In genomic region chr15:31511707-31512310, GRCh38 we compare ENCODE assay signal across 14 cellular contexts.
DNase-seq lines count a peak whose midpoint lies in the region; ATAC-seq and TF ChIP-seq lines count a peak whose summit lies in the region.
"Had no signal": no experiment of that assay in that cellular context is flagged by ENCODE, and none has a peak within 500 bp of the region (broad histone marks: within the 10 kb centered on the region; RNA-seq: fewer than 3 reads in every experiment).

No MANE protein-coding gene starts in this region.

- peaks cover 3% of the 10 kb centered on the region for H3K36me3 Mint-ChIP-seq in activated CD8-positive, alpha-beta memory T cell treated with anti-CD3 and anti-CD28 coated beads, Interleukin-2, amount 10 ng/mL, durations not matched to agents 7 days and 5 days
- no peaks in the 10 kb centered on the region for H3K36me3 Mint-ChIP-seq in endothelial cell (ENCODE audit: low read depth, unreplicated experiment)

- H3K27ac Mint-ChIP-seq in activated CD8-positive, alpha-beta memory T cell treated with anti-CD3 and anti-CD28 coated beads, Interleukin-2, amount 10 ng/mL, durations not matched to agents 7 days and 5 days, result no peak overlapping the region
- H3K27ac Mint-ChIP-seq in endothelial cell (ENCODE audit: unreplicated experiment), result peak overlapping the region; percentile 91

- peak; percentile 43 for DNase-seq in GM20000 (ENCODE audit: low spot score)
- DNase-seq in activated CD8-positive, alpha-beta memory T cell treated with anti-CD3 and anti-CD28 coated beads, Interleukin-2, amount 10 ng/mL, durations not matched to agents 7 days and 5 days, result peak; percentile 65
- DNase-seq in endothelial cell (ENCODE audit: low spot score), result no peak
- peak in 2 of 3 donors; percentile 18 to 20 for DNase-seq in stimulated activated CD4-positive, alpha-beta T cell treated with anti-CD3 and anti-CD28 coated beads, TNF-alpha, amount 100 ng/mL, for 48 hours (ENCODE audit: low read depth in 3 of 3)
- DNase-seq in retina, result no peak
- DNase-seq in NCI-H2107 (lab: John Stamatoyannopoulos, UW), result no peak
- no peak for DNase-seq in putamen (ENCODE audit: low spot score)
- DNase-seq: Caco-2, KBM-7, left colon, NCI-H2081, posterior cingulate gyrus, RPMI8226 had no signal

- TF ChIP-seq CTCF in GM20000 (IDR thresholded peaks at IDR 0.05; ENCODE audit: extremely low read depth, missing control alignments) (no peak), endothelial cell (IDR thresholded peaks at IDR 0.05; ENCODE audit: unreplicated experiment) (no peak)

- CTCF ChIA-PET in activated CD8-positive, alpha-beta memory T cell treated with anti-CD3 and anti-CD28 coated beads, Interleukin-2, amount 10 ng/mL, durations not matched to agents 7 days and 5 days (lab: Charles Lee), result no interaction called here

- ATAC-seq in activated CD8-positive, alpha-beta memory T cell treated with anti-CD3 and anti-CD28 coated beads, Interleukin-2, amount 10 ng/mL, durations not matched to agents 7 days and 5 days, result no peak
- no peak for ATAC-seq in HG03097 (IDR thresholded peaks at IDR 0.05; ENCODE audit: low FRiP score, unreplicated experiment)
- ATAC-seq: left colon had no signal

- H3K4me3 Mint-ChIP-seq in activated CD8-positive, alpha-beta memory T cell treated with anti-CD3 and anti-CD28 coated beads, Interleukin-2, amount 10 ng/mL, durations not matched to agents 7 days and 5 days, result no peak overlapping the region
- no peak overlapping the region for H3K4me3 Mint-ChIP-seq in endothelial cell (ENCODE audit: unreplicated experiment)

- H3K9me3 Mint-ChIP-seq in activated CD8-positive, alpha-beta memory T cell treated with anti-CD3 and anti-CD28 coated beads, Interleukin-2, amount 10 ng/mL, durations not matched to agents 7 days and 5 days (ENCODE audit: low read depth), result peaks cover 3% of the 10 kb centered on the region
- H3K9me3 Mint-ChIP-seq in endothelial cell (ENCODE audit: unreplicated experiment), result no peaks in the 10 kb centered on the region

- peaks cover 4% of the 10 kb centered on the region for H3K27me3 Mint-ChIP-seq in activated CD8-positive, alpha-beta memory T cell treated with anti-CD3 and anti-CD28 coated beads, Interleukin-2, amount 10 ng/mL, durations not matched to agents 7 days and 5 days
- H3K27me3 Mint-ChIP-seq in endothelial cell (ENCODE audit: unreplicated experiment), result no peaks in the 10 kb centered on the region

- H3K4me1 Mint-ChIP-seq in activated CD8-positive, alpha-beta memory T cell treated with anti-CD3 and anti-CD28 coated beads, Interleukin-2, amount 10 ng/mL, durations not matched to agents 7 days and 5 days, result peaks cover 15% of the 10 kb centered on the region
- peaks cover 10% of the 10 kb centered on the region for H3K4me1 Mint-ChIP-seq in endothelial cell (ENCODE audit: unreplicated experiment)

Comparison
In these comparisons a context has a peak if more than half of its experiments do, and no peak if none do; other contexts are left out.
1. DNase-seq: peak in GM20000 (single experiment), activated CD8-positive, alpha-beta memory T cell treated with anti-CD3 and anti-CD28 coated beads, Interleukin-2, amount 10 ng/mL, durations not matched to agents 7 days and 5 days (single experiment) and stimulated activated CD4-positive, alpha-beta T cell treated with anti-CD3 and anti-CD28 coated beads, TNF-alpha, amount 100 ng/mL, for 48 hours (2 of 3); none in endothelial cell (single experiment), retina (single experiment), NCI-H2107 (single experiment) and putamen (single experiment).